In genomic region chr16:57628782-57629181, GRCh38 we compare ENCODE assay signal across 8 cellular contexts. TPM values are rescaled to one million over a fixed set of nuclear protein-coding genes. Genes with fewer than 3 reads are reported as not detected.
DNase-seq lines count a peak whose midpoint lies in the region; ATAC-seq and TF ChIP-seq lines count a peak whose summit lies in the region.
"Had no signal": no experiment of that assay in that cellular context is flagged by ENCODE, and none has a peak within 500 bp of the region (broad histone marks: within the 10 kb centered on the region; RNA-seq: fewer than 3 reads in every experiment).

No MANE protein-coding gene starts in this region.

- no peak for ATAC-seq in HG03460 (IDR thresholded peaks at IDR 0.05; ENCODE audit: unreplicated experiment)

- no peak overlapping the region for H3K27ac ChIP-seq in HEK293 (ENCODE audit: extremely low read depth, low read depth, low read length)
- no peak overlapping the region for H3K27ac ChIP-seq in iPS-18a (ENCODE audit: low read length)
- peak overlapping the region; percentile 76 for H3K27ac ChIP-seq in skeletal muscle tissue (ENCODE audit: low read depth, low read length)

- no peak for TF ChIP-seq CTCF in HEK293 (tag by site-specific recombination; IDR thresholded peaks at IDR 0.05)

- POLR2A ChIA-PET in HEK293 (lab: Yijun Ruan, JAX) = interaction anchor here (0.9 to 1.1 kb wide), 3 partner anchors 9 to 182 kb away, joined by 3 to 4 read pairs (median 3); partner anchors contain the start of genes CIAPIN1 and COQ9

- H3K36me3 ChIP-seq in HEK293 (ENCODE audit: control insufficient read depth in 2 of 2, insufficient read depth in 1 of 2, low read length in 2 of 2) (no peaks in the 10 kb centered on the region), adipocyte (ENCODE audit: control insufficient read depth, insufficient read depth, low read length, severe bottlenecking) (no peaks in the 10 kb centered on the region), iPS-18a (ENCODE audit: control insufficient read depth, low read depth, low read length) (no peaks in the 10 kb centered on the region), skeletal muscle tissue (ENCODE audit: control insufficient read depth in 3 of 3, insufficient read depth in 3 of 3, low read length in 3 of 3) (no peaks in the 10 kb centered on the region), HAP-1 (replicated peaks) (no peaks in the 10 kb centered on the region)

- peak overlapping the region; percentile 70 for H3K9ac ChIP-seq in adipocyte (ENCODE audit: low read length)
- no peak overlapping the region for H3K9ac ChIP-seq in iPS-18a (ENCODE audit: low read length)
- H3K9ac ChIP-seq in skeletal muscle tissue (ENCODE audit: low read depth in 1 of 3, low read length in 3 of 3) = peak overlapping the region; percentile 40 to 80 (median 74)

- no peak for DNase-seq in adipocyte (ENCODE audit: low read depth)
- DNase-seq in HuH-7 (ENCODE audit: low spot score) = no peak
- DNase-seq in HAP-1 (ENCODE audit: low spot score in 2 of 2) = no peak
- DNase-seq: left colon had no signal

- no peaks in the 10 kb centered on the region for H3K9me3 ChIP-seq in HEK293 (ENCODE audit: control insufficient read depth, insufficient read depth, low read depth, low read length)
- H3K9me3 ChIP-seq in adipocyte (ENCODE audit: control insufficient read depth, low read length) = no peaks in the 10 kb centered on the region
- H3K9me3 ChIP-seq in iPS-18a (ENCODE audit: control insufficient read depth, low read depth, low read length) = no peaks in the 10 kb centered on the region
- H3K9me3 ChIP-seq in skeletal muscle tissue (ENCODE audit: control insufficient read depth in 3 of 3, low read length in 3 of 3) = no peaks in the 10 kb centered on the region
- no peaks in the 10 kb centered on the region for H3K9me3 ChIP-seq in HAP-1

- CTCF ChIA-PET in HEK293 (lab: Yijun Ruan, JAX) = interaction anchor here (0.8 to 2.8 kb wide), 4 partner anchors 19 to 47 kb away, joined by 3 to 17 read pairs (median 4); no protein-coding TSS in a partner anchor

- H3K4me3 ChIP-seq in HEK293 (ENCODE audit: low read depth, low read length) = no peak overlapping the region
- peak overlapping the region; percentile 74 for H3K4me3 ChIP-seq in adipocyte (ENCODE audit: low read length)
- H3K4me3 ChIP-seq in iPS-18a (ENCODE audit: low read length) = peak overlapping the region; percentile 37
- peak overlapping the region; percentile 61 to 75 (median 67) for H3K4me3 ChIP-seq in skeletal muscle tissue (ENCODE audit: low read length in 3 of 3)
- H3K4me3 ChIP-seq in HAP-1 = no peak overlapping the region

- in situ Hi-C loops in HAP-1 (cut with MboI; ENCODE audit: low sequenced_read_pairs) = no loop called here

- H3K4me1 ChIP-seq in HEK293 (ENCODE audit: control insufficient read depth, insufficient read depth, low read length) = no peaks in the 10 kb centered on the region
- H3K4me1 ChIP-seq in adipocyte (ENCODE audit: control insufficient read depth, insufficient read depth, low read length) = peaks cover 23% of the 10 kb centered on the region
- peaks cover 10% of the 10 kb centered on the region for H3K4me1 ChIP-seq in iPS-18a (ENCODE audit: control insufficient read depth, low read depth, low read length)
- peaks cover 7 to 31% (median 30%) of the 10 kb centered on the region in 3 donors for H3K4me1 ChIP-seq in skeletal muscle tissue (ENCODE audit: control insufficient read depth in 3 of 3, insufficient read depth in 3 of 3, low read length in 3 of 3)
- no peaks in the 10 kb centered on the region for H3K4me1 ChIP-seq in HAP-1

- H3K27me3 ChIP-seq in adipocyte (replicated peaks; ENCODE audit: control insufficient read depth, insufficient read depth, low read length) (no peaks in the 10 kb centered on the region), iPS-18a (ENCODE audit: control insufficient read depth, insufficient read depth, low read length) (no peaks in the 10 kb centered on the region), skeletal muscle tissue (ENCODE audit: control insufficient read depth in 3 of 3, insufficient read depth in 3 of 3, low read length in 3 of 3) (peaks cover 19 to 41% (median 34%) of the 10 kb centered on the region in 3 donors), HAP-1 (ENCODE audit: low read depth) (no peaks in the 10 kb centered on the region)

TF ChIP-seq in HEK293, 187 proteins besides CTCF, POLR2A, EP300 and RAD21 (continues in another document):
- TF ChIP-seq ZNF48 (tag by site-specific recombination; IDR thresholded peaks at IDR 0.05) (no peak), ZBTB11 (tag by site-specific recombination; conservative IDR thresholded peaks at IDR 0.05; ENCODE audit: low read depth) (no peak), ZNF341 (tag by site-specific recombination; IDR thresholded peaks at IDR 0.05; ENCODE audit: low read depth) (no peak), ZNF521 (tag by site-specific recombination; IDR thresholded peaks at IDR 0.05) (peak; percentile 95; the same call in 1 of the 2 replicates), ZNF146 (tag by site-specific recombination; IDR thresholded peaks at IDR 0.05) (no peak), ZNF132 (tag by site-specific recombination; IDR thresholded peaks at IDR 0.05; ENCODE audit: borderline replicate concordance) (no peak), ZNF2 (tag by site-specific recombination; IDR thresholded peaks at IDR 0.05) (peak; percentile 80), ZNF513 (tag by site-specific recombination; IDR thresholded peaks at IDR 0.05) (no peak), PRDM6 (tag by site-specific recombination; IDR thresholded peaks at IDR 0.05) (no peak), ZNF426 (tag by site-specific recombination; IDR thresholded peaks at IDR 0.05) (no peak), TRIM28 (IDR thresholded peaks at IDR 0.05; ENCODE audit: borderline replicate concordance, low read length) (no peak), SCRT2 (tag by site-specific recombination; IDR thresholded peaks at IDR 0.05) (peak; percentile 82), ZNF488 (tag by site-specific recombination; IDR thresholded peaks at IDR 0.05) (0 out of 2 replicates have a peak, but pooled peaks have one; percentile 35), ZNF596 (tag by site-specific recombination; IDR thresholded peaks at IDR 0.05) (no peak), ZNF24 (tag by site-specific recombination; IDR thresholded peaks at IDR 0.05) (no peak), ZNF394 (tag by site-specific recombination; IDR thresholded peaks at IDR 0.05; ENCODE audit: borderline replicate concordance) (no peak; the same call in 1 of the 2 replicates), KLF1 (tag by site-specific recombination; IDR thresholded peaks at IDR 0.05) (peak; percentile 75)

RNA-seq across cellular contexts. Expression of gene ADGRG1, which starts 0.4 kb away (rescaled TPM):
- 0.52 TPM for total RNA-seq in skeletal muscle tissue

RNA-seq across cellular contexts. Expression of gene ADGRG3, which starts 39.3 kb away (rescaled TPM):
- 0.52 TPM for total RNA-seq in skeletal muscle tissue

Comparison
In these comparisons a context has a peak if more than half of its experiments do, and no peak if none do; other contexts are left out.
1. H3K4me3 ChIP-seq: peak in adipocyte (single experiment), iPS-18a (single experiment) and skeletal muscle tissue (3 of 3); none in HEK293 (single experiment) and HAP-1 (single experiment).